Comparison of ENCODE assay signal across 8 cellular contexts in genomic region chr22:21734540-21735197, GRCh38. TPM values are rescaled to one million over a fixed set of nuclear protein-coding genes. Genes with fewer than 3 reads are reported as not detected.
DNase-seq lines count a peak whose midpoint lies in the region; ATAC-seq and TF ChIP-seq lines count a peak whose summit lies in the region.

No MANE protein-coding gene starts in this region.

- H3K79me2 ChIP-seq in hepatocyte = no peaks in the 10 kb centered on the region

- TF ChIP-seq POLR2A in spleen (IDR thresholded peaks at IDR 0.05) = no peak

- H3K36me3 ChIP-seq in hepatocyte (replicated peaks; ENCODE audit: insufficient read depth, low read depth) = no peaks in the 10 kb centered on the region
- peaks cover 0 to 10% (median 0%) of the 10 kb centered on the region in 6 donors for H3K36me3 ChIP-seq in spleen

- no peaks in the 10 kb centered on the region for H3K9me3 ChIP-seq in hepatocyte (ENCODE audit: low read depth)
- H3K9me3 ChIP-seq in spleen = no peaks in the 10 kb centered on the region

- H3K27ac Mint-ChIP-seq in activated naive CD4-positive, alpha-beta T cell treated with anti-CD3 and anti-CD28 coated beads for 36 hours = no peak overlapping the region

- H3K4me3 ChIP-seq in WI38 (ENCODE audit: low read depth, low read length) = peak overlapping the region; percentile 67
- H3K4me3 ChIP-seq in hepatocyte = peak overlapping the region; percentile 64
- peak overlapping the region; percentile 37 to 92 (median 68) for H3K4me3 ChIP-seq in spleen

- no peaks in the 10 kb centered on the region for H4K20me1 ChIP-seq in hepatocyte (ENCODE audit: insufficient read depth, poor library complexity, severe bottlenecking)

- H3K4me1 ChIP-seq in hepatocyte (ENCODE audit: insufficient read depth) (peaks cover 8% of the 10 kb centered on the region), spleen (peaks cover 9 to 37% (median 22%) of the 10 kb centered on the region in 6 donors)

- TF ChIP-seq CTCF in WI38 (IDR thresholded peaks at IDR 0.05; ENCODE audit: low read depth, low read length) (no peak), hepatocyte (IDR thresholded peaks at IDR 0.05; ENCODE audit: poor library complexity) (no peak), spleen (IDR thresholded peaks at IDR 0.05 in 8 of 11, conservative IDR thresholded peaks at IDR 0.05 in 3 of 11) (no peak), RWPE1 (conservative IDR thresholded peaks at IDR 0.05; ENCODE audit: low read depth) (no peak)

- H3K36me3 Mint-ChIP-seq in activated naive CD4-positive, alpha-beta T cell treated with anti-CD3 and anti-CD28 coated beads for 36 hours (ENCODE audit: low read depth) = no peaks in the 10 kb centered on the region

- intact Hi-C loops in activated naive CD4-positive, alpha-beta T cell treated with anti-CD3 and anti-CD28 coated beads for 36 hours (cut with micrococcal nuclease) = loop anchor here (2.0 to 5.0 kb wide), 3 partner anchors 56 to 134 kb away; partner anchors contain the start of gene PPIL2
- intact Hi-C loops in spleen (cut with DNase I; ENCODE audit: low total_unique reads) = no loop called here

- H3K4me1 Mint-ChIP-seq in activated naive CD4-positive, alpha-beta T cell treated with anti-CD3 and anti-CD28 coated beads for 36 hours (ENCODE audit: low read depth) = peaks cover 12% of the 10 kb centered on the region

- H3K27ac ChIP-seq in hepatocyte (no peak overlapping the region), spleen (peak overlapping the region; percentile 59 to 94 (median 86)), RWPE1 (no peak overlapping the region)

- WGBS in hepatocyte (ENCODE audit: low lambda C conversion rate, missing lambda C conversion rate) = 26% methylated on average over 8 of the region's 8 CpGs
- WGBS in spleen, 5 donors = 10 to 16% (median 13%) methylated on average over 8 of the region's 8 CpGs

- H3K9me3 Mint-ChIP-seq in activated naive CD4-positive, alpha-beta T cell treated with anti-CD3 and anti-CD28 coated beads for 36 hours = no peaks in the 10 kb centered on the region

- H3K27me3 Mint-ChIP-seq in activated naive CD4-positive, alpha-beta T cell treated with anti-CD3 and anti-CD28 coated beads for 36 hours (ENCODE audit: low read depth) = peaks cover 3% of the 10 kb centered on the region

- peak; percentile 15 for DNase-seq in activated naive CD4-positive, alpha-beta T cell treated with anti-CD3 and anti-CD28 coated beads for 36 hours
- DNase-seq in activated naive CD4-positive, alpha-beta T cell (lab: John Stamatoyannopoulos, UW) = no peak
- no peak for DNase-seq in hepatocyte (ENCODE audit: low spot score)
- DNase-seq in spleen = no peak
- DNase-seq in NCI-H526 (lab: John Stamatoyannopoulos, UW) = no peak
- DNase-seq in RWPE1 (ENCODE audit: low spot score) = no peak

- H3K4me2 ChIP-seq in hepatocyte = peak overlapping the region; percentile 85

- POLR2A ChIA-PET in RWPE1 (lab: Yijun Ruan, JAX; ENCODE audit: low non-redundant PET) = no interaction called here

- CTCF ChIA-PET in activated naive CD4-positive, alpha-beta T cell treated with anti-CD3 and anti-CD28 coated beads for 36 hours (lab: Charles Lee) = interaction anchor here (1.6 kb wide), 1 partner anchor 21 kb away, joined by 5 read pairs; no protein-coding TSS in a partner anchor
- CTCF ChIA-PET in RWPE1 (lab: Yijun Ruan, JAX) = no interaction called here

- H2AFZ ChIP-seq in hepatocyte = peak overlapping the region; percentile 73

- H3K4me3 Mint-ChIP-seq in activated naive CD4-positive, alpha-beta T cell treated with anti-CD3 and anti-CD28 coated beads for 36 hours = peak overlapping the region; percentile 82

- ATAC-seq in HG02759 (IDR thresholded peaks at IDR 0.05; ENCODE audit: unreplicated experiment) = no peak

- peaks cover 11% of the 10 kb centered on the region for H3K27me3 ChIP-seq in hepatocyte
- no peaks in the 10 kb centered on the region for H3K27me3 ChIP-seq in spleen (replicated peaks in 1 of 7)

- no peaks in the 10 kb centered on the region for H3K9me2 ChIP-seq in hepatocyte (replicated peaks; ENCODE audit: insufficient read depth)

RNA-seq across cellular contexts. Expression of gene YPEL1, which starts 0.9 kb away (rescaled TPM):
- total RNA-seq in activated naive CD4-positive, alpha-beta T cell treated with anti-CD3 and anti-CD28 coated beads for 36 hours = 1 to 10 TPM in 1 of 2 experiments, under 1 TPM in 1; 0.88 to 1.6 TPM
- total RNA-seq in hepatocyte (1.9 and 2.0 TPM in 2 replicates), spleen (10 to 100 TPM in 5 of 7 donors, 1 to 10 TPM in 2; 6.9 to 21.3 (median 14.6) TPM)
- polyA plus RNA-seq in hepatocyte (3.1 and 3.5 TPM in 2 replicates), spleen (1 to 10 TPM; 4.8 to 6.4 (median 5.4) TPM)

Comparison
In these comparisons a context has a peak if more than half of its experiments do, and no peak if none do; other contexts are left out.
1. H3K27ac ChIP-seq: peak in spleen (8 of 8); none in hepatocyte (single experiment) and RWPE1 (single experiment).
2. Peak in every context shown above with its lines, with median percentiles within 50 percentile points of each other: H3K4me3 ChIP-seq.